1 cellular context compared by ENCODE assay signal in the genomic region with DNA sequence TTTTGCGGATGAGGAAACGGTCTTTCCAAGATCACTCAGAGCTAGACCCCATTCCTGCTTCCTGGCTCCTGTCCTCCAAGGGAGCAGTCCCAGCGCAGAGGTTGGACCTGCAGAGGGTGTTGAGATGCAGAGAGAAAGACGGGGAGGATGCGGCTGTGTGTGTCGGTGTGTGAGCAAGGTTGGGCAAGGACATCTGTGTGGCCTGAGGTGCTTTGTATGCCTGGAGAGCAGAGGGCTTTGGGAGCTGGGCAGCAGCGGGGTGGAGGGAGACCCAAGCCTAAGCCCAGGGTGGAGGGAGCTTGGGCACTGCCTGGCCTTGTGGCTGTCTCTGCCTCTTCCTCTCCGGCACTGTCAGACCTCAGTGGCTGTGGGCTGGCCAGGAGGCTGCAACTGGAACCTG.
TF ChIP-seq lines count a peak whose summit lies in the region.

No MANE protein-coding gene starts in this region.

TF ChIP-seq in HCT116, 20 proteins besides CTCF, POLR2A, EP300 and RAD21 (continued from another document):
- TF ChIP-seq, protein P1, sequence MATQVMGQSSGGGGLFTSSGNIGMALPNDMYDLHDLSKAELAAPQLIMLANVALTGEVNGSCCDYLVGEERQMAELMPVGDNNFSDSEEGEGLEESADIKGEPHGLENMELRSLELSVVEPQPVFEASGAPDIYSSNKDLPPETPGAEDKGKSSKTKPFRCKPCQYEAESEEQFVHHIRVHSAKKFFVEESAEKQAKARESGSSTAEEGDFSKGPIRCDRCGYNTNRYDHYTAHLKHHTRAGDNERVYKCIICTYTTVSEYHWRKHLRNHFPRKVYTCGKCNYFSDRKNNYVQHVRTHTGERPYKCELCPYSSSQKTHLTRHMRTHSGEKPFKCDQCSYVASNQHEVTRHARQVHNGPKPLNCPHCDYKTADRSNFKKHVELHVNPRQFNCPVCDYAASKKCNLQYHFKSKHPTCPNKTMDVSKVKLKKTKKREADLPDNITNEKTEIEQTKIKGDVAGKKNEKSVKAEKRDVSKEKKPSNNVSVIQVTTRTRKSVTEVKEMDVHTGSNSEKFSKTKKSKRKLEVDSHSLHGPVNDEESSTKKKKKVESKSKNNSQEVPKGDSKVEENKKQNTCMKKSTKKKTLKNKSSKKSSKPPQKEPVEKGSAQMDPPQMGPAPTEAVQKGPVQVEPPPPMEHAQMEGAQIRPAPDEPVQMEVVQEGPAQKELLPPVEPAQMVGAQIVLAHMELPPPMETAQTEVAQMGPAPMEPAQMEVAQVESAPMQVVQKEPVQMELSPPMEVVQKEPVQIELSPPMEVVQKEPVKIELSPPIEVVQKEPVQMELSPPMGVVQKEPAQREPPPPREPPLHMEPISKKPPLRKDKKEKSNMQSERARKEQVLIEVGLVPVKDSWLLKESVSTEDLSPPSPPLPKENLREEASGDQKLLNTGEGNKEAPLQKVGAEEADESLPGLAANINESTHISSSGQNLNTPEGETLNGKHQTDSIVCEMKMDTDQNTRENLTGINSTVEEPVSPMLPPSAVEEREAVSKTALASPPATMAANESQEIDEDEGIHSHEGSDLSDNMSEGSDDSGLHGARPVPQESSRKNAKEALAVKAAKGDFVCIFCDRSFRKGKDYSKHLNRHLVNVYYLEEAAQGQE (IDR thresholded peaks at IDR 0.05; ENCODE audit: low read depth), result no peak
- TF ChIP-seq SP1 (IDR thresholded peaks at IDR 0.05; ENCODE audit: low read depth) (no peak), YY1 (IDR thresholded peaks at IDR 0.05; ENCODE audit: extremely low read depth, insufficient replicate concordance, low read depth, low read length) (no peak), EZH2 (IDR thresholded peaks at IDR 0.05) (no peak), ZFX (IDR thresholded peaks at IDR 0.05) (no peak), FOSL1 (IDR thresholded peaks at IDR 0.05; ENCODE audit: low read depth) (no peak), EGR1 (IDR thresholded peaks at IDR 0.05; ENCODE audit: low read depth) (no peak), TCF7L2 (IDR thresholded peaks at IDR 0.05; ENCODE audit: borderline replicate concordance, extremely low read depth, insufficient read depth, insufficient read length) (no peak), POLR2AphosphoS5 (IDR thresholded peaks at IDR 0.05; ENCODE audit: low read depth, low read length) (no peak)
